Comparison of ENCODE assay signal across 22 cellular contexts in genomic region chr12:56229819-56230448, GRCh38. TPM values are rescaled to one million over a fixed set of nuclear protein-coding genes. Genes with fewer than 3 reads are reported as not detected.
DNase-seq lines count a peak whose midpoint lies in the region; ATAC-seq and TF ChIP-seq lines count a peak whose summit lies in the region.
"Had no signal": no experiment of that assay in that cellular context is flagged by ENCODE, and none has a peak within 500 bp of the region (broad histone marks: within the 10 kb centered on the region; RNA-seq: fewer than 3 reads in every experiment).

SLC39A5 (plus strand) TSS chr12:56230051; CDS start chr12:56231275, 1,224 bp downstream.

- intact Hi-C loops in Right ventricle myocardium inferior (cut with DNase I) = no loop called here
- intact Hi-C loops in heart right ventricle (cut with DNase I) = no loop called here
- intact Hi-C loops in dendritic cell treated with granulocyte-macrophage colony-stimulating factor and Interleukin-4, amounts not matched to agents 40 ng/mL and 50 ng/mL, for 4 days (cut with micrococcal nuclease) = no loop called here

- peaks cover 14% of the 10 kb centered on the region for H3K36me3 Mint-ChIP-seq in dendritic cell treated with granulocyte-macrophage colony-stimulating factor and Interleukin-4, amounts not matched to agents 40 ng/mL and 50 ng/mL, for 4 days (ENCODE audit: low read depth)
- peaks cover 7% of the 10 kb centered on the region for H3K36me3 Mint-ChIP-seq in nephron (ENCODE audit: low read depth)

- H3K36me3 ChIP-seq in heart right ventricle = peaks cover 0 to 40% (median 0%) of the 10 kb centered on the region in 9 donors

- no peaks in the 10 kb centered on the region for H3K9me3 Mint-ChIP-seq in dendritic cell treated with granulocyte-macrophage colony-stimulating factor and Interleukin-4, amounts not matched to agents 40 ng/mL and 50 ng/mL, for 4 days
- no peaks in the 10 kb centered on the region for H3K9me3 Mint-ChIP-seq in nephron

- DNase-seq in Right ventricle myocardium inferior (ENCODE audit: missing footprints) = peak; percentile 2
- DNase-seq in heart right ventricle = no peak
- DNase-seq in activated gamma-delta T cell treated with Interleukin-2 at 50 U/mL for 16 hours = no peak
- DNase-seq: activated CD4-positive, alpha-beta T cell treated with anti-CD3 and anti-CD28 coated beads, Interleukin-2, amount 50 U/mL, for 1 hour; activated CD8-positive, alpha-beta memory T cell treated with anti-CD3 and anti-CD28 coated beads, Interleukin-2, amount 50 U/mL, for 48 hours; central memory CD4-positive, alpha-beta T cell; effector CD8-positive, alpha-beta T cell; GDM1; left lung; NCI-H1436; NCI-H2171; NCI-H69; Right ventricle myocardium superior; stimulated activated CD4-positive, alpha-beta T cell treated with anti-CD3 and anti-CD28 coated beads, Interleukin-2, amount 100 ng/mL, for 48 hours had no signal

- H3K27me3 ChIP-seq in heart right ventricle = no peaks in the 10 kb centered on the region
- H3K27me3 ChIP-seq: left lung had no signal

- no peaks in the 10 kb centered on the region for H3K9me3 ChIP-seq in heart right ventricle
- H3K9me3 ChIP-seq: left lung had no signal

- 82 to 86% methylated on average over 4 of the region's 4 CpGs for WGBS in heart right ventricle, 2 donors

- H3K4me3 Mint-ChIP-seq in dendritic cell treated with granulocyte-macrophage colony-stimulating factor and Interleukin-4, amounts not matched to agents 40 ng/mL and 50 ng/mL, for 4 days = no peak within 1 kb of the TSS
- peak within 1 kb of the TSS in 2 of 3 experiments; percentile 44 to 64 for H3K4me3 Mint-ChIP-seq in nephron
- H3K4me3 Mint-ChIP-seq: CD14-positive monocyte had no signal

- peaks cover 0 to 7% (median 2%) of the 10 kb centered on the region in 9 donors for H3K4me1 ChIP-seq in heart right ventricle

- ATAC-seq in Right ventricle myocardium inferior = no peak
- ATAC-seq in heart right ventricle = no peak
- ATAC-seq in HG02973 (IDR thresholded peaks at IDR 0.05; ENCODE audit: unreplicated experiment) = no peak
- ATAC-seq in HG03432 (IDR thresholded peaks at IDR 0.05; ENCODE audit: unreplicated experiment) = no peak
- ATAC-seq in HG03108 (IDR thresholded peaks at IDR 0.05; ENCODE audit: unreplicated experiment) = no peak
- ATAC-seq: left lung had no signal

- peaks cover 16% of the 10 kb centered on the region for H3K4me1 Mint-ChIP-seq in dendritic cell treated with granulocyte-macrophage colony-stimulating factor and Interleukin-4, amounts not matched to agents 40 ng/mL and 50 ng/mL, for 4 days (ENCODE audit: low read depth)
- H3K4me1 Mint-ChIP-seq in nephron = peaks cover 5% of the 10 kb centered on the region

- no peak within 1 kb of the TSS for H3K27ac ChIP-seq in heart right ventricle
- H3K27ac ChIP-seq: left lung had no signal

- H3K4me3 ChIP-seq in heart right ventricle = no peak within 1 kb of the TSS
- H3K4me3 ChIP-seq: left lung had no signal

- TF ChIP-seq CTCF in heart right ventricle (IDR thresholded peaks at IDR 0.05) (no peak), nephron (IDR thresholded peaks at IDR 0.05; ENCODE audit: unreplicated experiment in 3 of 3) (no peak)

- H3K27ac Mint-ChIP-seq in dendritic cell treated with granulocyte-macrophage colony-stimulating factor and Interleukin-4, amounts not matched to agents 40 ng/mL and 50 ng/mL, for 4 days = peak within 1 kb of the TSS; percentile 63
- H3K27ac Mint-ChIP-seq in nephron = peak within 1 kb of the TSS; percentile 59 to 96 (median 93)

- peaks cover under 1% of the 10 kb centered on the region for H3K27me3 Mint-ChIP-seq in dendritic cell treated with granulocyte-macrophage colony-stimulating factor and Interleukin-4, amounts not matched to agents 40 ng/mL and 50 ng/mL, for 4 days
- peaks cover 2% of the 10 kb centered on the region for H3K27me3 Mint-ChIP-seq in nephron (ENCODE audit: low read depth)

RNA-seq across cellular contexts. Expression of gene SLC39A5, which starts in this region (rescaled TPM):
- total RNA-seq in Right ventricle myocardium inferior = not detected
- total RNA-seq in heart right ventricle = not detected
- polyA plus RNA-seq in heart right ventricle = under 1 TPM; 0.20 to 0.59 TPM
- total RNA-seq: LHCN-M2, Right ventricle myocardium superior, urinary bladder had no signal

Comparison
In these comparisons a context has a peak if more than half of its experiments do, and no peak if none do; other contexts are left out.
1. Peak in DNase-seq in Right ventricle myocardium inferior; RNA of the gene not detected or under 1 TPM.